Comparison of ENCODE assay signal across 19 cellular contexts in genomic region chr5:6517494-6517893, GRCh38.
"Had no signal": no experiment of that assay in that cellular context is flagged by ENCODE, and none has a peak within 500 bp of the region (broad histone marks: within the 10 kb centered on the region; RNA-seq: fewer than 3 reads in every experiment).

No MANE protein-coding gene starts in this region.

- H3K9ac ChIP-seq: neural progenitor cell had no signal

- H3K4me3 ChIP-seq: heart right ventricle, lower lobe of right lung, neural progenitor cell, spleen, thoracic aorta had no signal

- ATAC-seq: activated naive CD8-positive, alpha-beta T cell treated with anti-CD3 and anti-CD28 coated beads, Interleukin-2, amount 50 U/mL, for 24 hours; lower lobe of right lung; naive thymus-derived CD8-positive, alpha-beta T cell; T-helper 17 cell had no signal

- H3K27ac ChIP-seq: heart right ventricle, lower lobe of right lung, neural progenitor cell, spleen, thoracic aorta had no signal

- H3K4me3 Mint-ChIP-seq: activated CD4-positive, alpha-beta memory T cell treated with anti-CD3 and anti-CD28 coated beads for 36 hours; activated naive CD8-positive, alpha-beta T cell treated with anti-CD3 and anti-CD28 coated beads, Interleukin-2, amount 50 U/mL, for 24 hours; dendritic cell treated with granulocyte-macrophage colony-stimulating factor and Interleukin-4, amounts not matched to agents 40 ng/mL and 50 ng/mL, for 4 days; naive thymus-derived CD8-positive, alpha-beta T cell; neural progenitor cell; T-helper 17 cell had no signal

- H3K9me3 ChIP-seq: heart right ventricle, lower lobe of right lung, spleen, thoracic aorta had no signal

- H3K27me3 ChIP-seq: neural progenitor cell had no signal

- H3K27me3 Mint-ChIP-seq: dendritic cell treated with granulocyte-macrophage colony-stimulating factor and Interleukin-4, amounts not matched to agents 40 ng/mL and 50 ng/mL, for 4 days had no signal

- H3K27ac Mint-ChIP-seq: activated CD4-positive, alpha-beta memory T cell treated with anti-CD3 and anti-CD28 coated beads for 36 hours; activated naive CD8-positive, alpha-beta T cell treated with anti-CD3 and anti-CD28 coated beads, Interleukin-2, amount 50 U/mL, for 24 hours; dendritic cell treated with granulocyte-macrophage colony-stimulating factor and Interleukin-4, amounts not matched to agents 40 ng/mL and 50 ng/mL, for 4 days; neural progenitor cell; T-helper 17 cell had no signal

- H3K4me2 ChIP-seq: neural progenitor cell had no signal

- H3K4me1 Mint-ChIP-seq: activated naive CD8-positive, alpha-beta T cell treated with anti-CD3 and anti-CD28 coated beads, Interleukin-2, amount 50 U/mL, for 24 hours; naive thymus-derived CD8-positive, alpha-beta T cell; neural progenitor cell had no signal

- DNase-seq: activated CD4-positive, alpha-beta memory T cell treated with anti-CD3 and anti-CD28 coated beads for 36 hours; activated CD4-positive, alpha-beta T cell treated with anti-CD3 and anti-CD28 coated beads for 48 hours; activated gamma-delta T cell; activated naive CD4-positive, alpha-beta T cell treated with anti-CD3 and anti-CD28 coated beads, Interleukin-2, amount 50 U/mL, for 16 hours; activated naive CD8-positive, alpha-beta T cell treated with anti-CD3 and anti-CD28 coated beads, Interleukin-2, amount 50 U/mL, for 24 hours; effector CD4-positive, alpha-beta T cell; heart right ventricle; kidney; lower lobe of right lung; naive thymus-derived CD8-positive, alpha-beta T cell; posterior cingulate gyrus; retina; spleen; stimulated activated CD4-positive, alpha-beta T cell treated with anti-CD3 and anti-CD28 coated beads, Interleukin-4, amount 100 ng/mL, for 24 hours; stimulated activated naive CD4-positive, alpha-beta T cell treated with Interleukin-2 at 50 U/mL for 16 hours; T-helper 17 cell had no signal

- H2AFZ ChIP-seq: neural progenitor cell had no signal

- H3K36me3 ChIP-seq: heart right ventricle, lower lobe of right lung, neural progenitor cell, spleen, thoracic aorta had no signal

- H3K4me1 ChIP-seq: heart right ventricle, lower lobe of right lung, neural progenitor cell, spleen had no signal

- H3K9me3 Mint-ChIP-seq: activated CD4-positive, alpha-beta memory T cell treated with anti-CD3 and anti-CD28 coated beads for 36 hours; activated naive CD8-positive, alpha-beta T cell treated with anti-CD3 and anti-CD28 coated beads, Interleukin-2, amount 50 U/mL, for 24 hours; dendritic cell treated with granulocyte-macrophage colony-stimulating factor and Interleukin-4, amounts not matched to agents 40 ng/mL and 50 ng/mL, for 4 days; naive thymus-derived CD8-positive, alpha-beta T cell; neural progenitor cell had no signal

- H3K36me3 Mint-ChIP-seq: activated CD4-positive, alpha-beta memory T cell treated with anti-CD3 and anti-CD28 coated beads for 36 hours; naive thymus-derived CD8-positive, alpha-beta T cell; neural progenitor cell had no signal
